Comparison of ENCODE assay signal across 23 cellular contexts in genomic region chr4:68062501-68062900, GRCh38.
"Had no signal": no experiment of that assay in that cellular context is flagged by ENCODE, and none has a peak within 500 bp of the region (broad histone marks: within the 10 kb centered on the region; RNA-seq: fewer than 3 reads in every experiment).

No MANE protein-coding gene starts in this region.

- H3K4me3 ChIP-seq: heart right ventricle, lung, mucosa of descending colon, stomach, thyroid gland had no signal

- ATAC-seq: activated CD8-positive, alpha-beta T cell treated with anti-CD3 and anti-CD28 coated beads, Interleukin-2, amount 10 ng/mL, durations not matched to agents 7 days and 5 days; heart right ventricle; mucosa of descending colon; naive thymus-derived CD4-positive, alpha-beta T cell had no signal

- DNase-seq: activated B cell treated with CpG ODN at 0.5 μM for 24 hours; activated CD4-positive, alpha-beta T cell treated with anti-CD3 and anti-CD28 coated beads, Interleukin-2, amount 10 ng/mL, durations not matched to agents 24 days and 14 days; activated CD8-positive, alpha-beta memory T cell treated with anti-CD3 and anti-CD28 coated beads, Interleukin-2, amount 50 U/mL, for 4 hours; activated CD8-positive, alpha-beta T cell treated with anti-CD3 and anti-CD28 coated beads, Interleukin-2, amount 10 ng/mL, durations not matched to agents 7 days and 5 days; activated naive CD4-positive, alpha-beta T cell; activated naive CD8-positive, alpha-beta T cell treated with anti-CD3 and anti-CD28 coated beads, Interleukin-2, amount 10 ng/mL, durations not matched to agents 7 days and 5 days; brain microvascular endothelial cell; effector memory CD4-positive, alpha-beta T cell; heart right ventricle; mucosa of descending colon; naive thymus-derived CD4-positive, alpha-beta T cell; retina; stimulated activated CD4-positive, alpha-beta T cell treated with anti-CD3 and anti-CD28 coated beads, Interleukin-12 subunit alpha, Interleukin-12 subunit beta, amount 100 ng/mL, for 4 hours; stimulated activated CD4-positive, alpha-beta T cell treated with anti-CD3 and anti-CD28 coated beads, Interleukin-2, amount 100 ng/mL, for 24 hours; stomach; T-helper 2 cell; thyroid gland had no signal

- H2AFZ ChIP-seq: parathyroid adenoma had no signal

- H3K4me3 Mint-ChIP-seq: activated B cell treated with CpG ODN at 0.5 μM for 24 hours; activated CD4-positive, alpha-beta T cell treated with anti-CD3 and anti-CD28 coated beads, Interleukin-2, amount 10 ng/mL, durations not matched to agents 24 days and 14 days; activated CD8-positive, alpha-beta T cell treated with anti-CD3 and anti-CD28 coated beads, Interleukin-2, amount 10 ng/mL, durations not matched to agents 7 days and 5 days; activated naive CD8-positive, alpha-beta T cell treated with anti-CD3 and anti-CD28 coated beads, Interleukin-2, amount 10 ng/mL, durations not matched to agents 7 days and 5 days; activated T-helper 1 cell treated with anti-CD3 and anti-CD28 coated beads, Interleukin-12 subunit alpha, Interleukin-12 subunit beta, Interleukin-2, Interleukin-4 antibody, amounts not matched to agents 30 ng/mL and 10 ng/mL and 1 ng/mL, durations not matched to agents 14 hours and 24 hours and 36 hours; naive thymus-derived CD4-positive, alpha-beta T cell had no signal

- H3K9ac ChIP-seq: parathyroid adenoma had no signal

- H3K4me1 ChIP-seq: heart right ventricle, parathyroid adenoma, stomach, thyroid gland had no signal

- H3K79me2 ChIP-seq: parathyroid adenoma had no signal

- H3K27me3 ChIP-seq: brain microvascular endothelial cell, heart right ventricle, neutrophil, stomach, thyroid gland had no signal

- H3K9me3 Mint-ChIP-seq: activated B cell treated with CpG ODN at 0.5 μM for 24 hours; activated CD4-positive, alpha-beta T cell treated with anti-CD3 and anti-CD28 coated beads, Interleukin-2, amount 10 ng/mL, durations not matched to agents 24 days and 14 days; activated T-helper 1 cell treated with anti-CD3 and anti-CD28 coated beads, Interleukin-12 subunit alpha, Interleukin-12 subunit beta, Interleukin-2, Interleukin-4 antibody, amounts not matched to agents 30 ng/mL and 10 ng/mL and 1 ng/mL, durations not matched to agents 14 hours and 24 hours and 36 hours had no signal

- H3K27ac ChIP-seq: brain microvascular endothelial cell, epithelial cell of prostate, heart right ventricle, neutrophil, parathyroid adenoma, stomach, thyroid gland had no signal

- H3K4me1 Mint-ChIP-seq: activated B cell treated with CpG ODN at 0.5 μM for 24 hours; activated CD4-positive, alpha-beta T cell treated with anti-CD3 and anti-CD28 coated beads, Interleukin-2, amount 10 ng/mL, durations not matched to agents 24 days and 14 days; activated naive CD8-positive, alpha-beta T cell treated with anti-CD3 and anti-CD28 coated beads, Interleukin-2, amount 10 ng/mL, durations not matched to agents 7 days and 5 days; naive thymus-derived CD4-positive, alpha-beta T cell had no signal

- H3K36me3 ChIP-seq: brain microvascular endothelial cell, heart right ventricle, neutrophil, stomach, thyroid gland had no signal

- H3K36me3 Mint-ChIP-seq: activated naive CD8-positive, alpha-beta T cell treated with anti-CD3 and anti-CD28 coated beads, Interleukin-2, amount 10 ng/mL, durations not matched to agents 7 days and 5 days; naive thymus-derived CD4-positive, alpha-beta T cell had no signal

- H3K9me3 ChIP-seq: heart right ventricle, mucosa of descending colon, neutrophil, stomach, thyroid gland had no signal

- FAIRE-seq: urothelium cell line had no signal

- H3K27me3 Mint-ChIP-seq: activated B cell treated with CpG ODN at 0.5 μM for 24 hours; activated CD4-positive, alpha-beta T cell treated with anti-CD3 and anti-CD28 coated beads, Interleukin-2, amount 10 ng/mL, durations not matched to agents 24 days and 14 days; activated naive CD8-positive, alpha-beta T cell treated with anti-CD3 and anti-CD28 coated beads, Interleukin-2, amount 10 ng/mL, durations not matched to agents 7 days and 5 days; naive thymus-derived CD4-positive, alpha-beta T cell had no signal

- H3K27ac Mint-ChIP-seq: activated B cell treated with CpG ODN at 0.5 μM for 24 hours; activated CD4-positive, alpha-beta T cell treated with anti-CD3 and anti-CD28 coated beads, Interleukin-2, amount 10 ng/mL, durations not matched to agents 24 days and 14 days; activated CD8-positive, alpha-beta T cell treated with anti-CD3 and anti-CD28 coated beads, Interleukin-2, amount 10 ng/mL, durations not matched to agents 7 days and 5 days; activated naive CD8-positive, alpha-beta T cell treated with anti-CD3 and anti-CD28 coated beads, Interleukin-2, amount 10 ng/mL, durations not matched to agents 7 days and 5 days; activated T-helper 1 cell treated with anti-CD3 and anti-CD28 coated beads, Interleukin-12 subunit alpha, Interleukin-12 subunit beta, Interleukin-2, Interleukin-4 antibody, amounts not matched to agents 30 ng/mL and 10 ng/mL and 1 ng/mL, durations not matched to agents 14 hours and 24 hours and 36 hours; naive thymus-derived CD4-positive, alpha-beta T cell had no signal
